ENCODE assay signal across 8 cellular contexts in the genomic region with DNA sequence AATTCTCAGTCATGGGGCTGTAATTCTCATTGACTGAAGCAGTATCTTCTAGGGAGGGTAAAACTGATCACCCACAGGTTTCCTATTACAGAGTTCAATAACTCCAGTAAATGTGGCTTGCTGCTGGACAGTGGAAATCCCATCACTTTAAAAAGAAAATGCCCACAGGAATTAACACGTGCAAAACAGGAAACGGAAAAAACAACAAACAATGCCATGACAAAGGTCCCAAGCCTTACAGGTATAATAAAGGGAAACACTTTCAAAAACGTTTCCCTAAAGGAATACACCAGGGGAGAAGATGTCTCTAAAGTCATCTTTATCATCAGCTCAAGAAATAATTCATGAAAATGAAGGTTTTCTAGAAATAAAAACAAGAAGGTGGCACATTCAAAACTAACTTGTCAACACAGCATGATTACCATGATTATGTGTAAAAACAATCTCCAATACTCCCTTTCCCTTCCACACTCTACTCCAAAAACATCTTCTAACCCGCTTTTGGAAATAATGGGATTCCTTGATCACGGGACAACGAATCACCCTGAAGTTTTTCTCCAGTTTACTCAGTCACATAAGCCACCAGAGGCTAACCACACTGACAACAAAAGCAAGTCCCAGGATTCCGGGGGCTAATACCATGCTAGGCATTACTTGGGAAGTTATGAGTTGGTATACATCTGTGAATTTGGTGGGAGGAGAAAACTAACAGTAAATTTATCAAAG.
DNase-seq lines count a peak whose midpoint lies in the region; ATAC-seq and TF ChIP-seq lines count a peak whose summit lies in the region.

No MANE protein-coding gene starts in this region.

- H3K27ac Mint-ChIP-seq in H9, result peak overlapping the region; percentile 69 to 95 (median 91)
- peak overlapping the region; percentile 87 for H3K27ac Mint-ChIP-seq in activated B cell treated with CpG ODN at 0.5 μM for 24 hours

- H3K36me3 Mint-ChIP-seq in H9 (ENCODE audit: insufficient read depth in 1 of 3, low read depth in 3 of 3) (no peaks in the 10 kb centered on the region), activated B cell treated with CpG ODN at 0.5 μM for 24 hours (ENCODE audit: low read depth) (no peaks in the 10 kb centered on the region)

- no peaks in the 10 kb centered on the region for H3K27me3 Mint-ChIP-seq in H9 (ENCODE audit: low read depth)
- peaks cover 2% of the 10 kb centered on the region for H3K27me3 Mint-ChIP-seq in activated B cell treated with CpG ODN at 0.5 μM for 24 hours

- DNase-seq in AG10803 (ENCODE audit: low read depth) (peak; percentile 50), H9 (no peak), activated B cell treated with CpG ODN at 0.5 μM for 24 hours (no peak), mesenchymal stem cell (peak; percentile 51), AML-193 (lab: John Stamatoyannopoulos, UW) (no peak), SKM-1 treated with dmso at 0.1 percent for 144 hours (lab: John Stamatoyannopoulos, UW; ENCODE audit: unreplicated experiment) (no peak)
- DNase-seq in stimulated activated CD4-positive, alpha-beta T cell treated with anti-CD3 and anti-CD28 coated beads, Interleukin-15, amount 100 ng/mL, for 24 hours, result no peak
- DNase-seq in stimulated activated CD4-positive, alpha-beta T cell treated with anti-CD3 and anti-CD28 coated beads, Interleukin-4, amount 100 ng/mL, for 4 hours, result no peak

- CTCF ChIA-PET in activated B cell treated with CpG ODN at 0.5 μM for 24 hours (lab: Charles Lee), result no interaction called here

- H2BK12ac ChIP-seq in H9 (ENCODE audit: insufficient read length, low read depth, low read length) (peak overlapping the region; percentile 22), mesenchymal stem cell (ENCODE audit: low read length in 2 of 2) (peak overlapping the region in 1 of 2 experiments; percentile 84)

- H3K79me1 ChIP-seq in H9 (ENCODE audit: insufficient read depth, low read depth, low read length, poor library complexity, severe bottlenecking) (no peaks in the 10 kb centered on the region), mesenchymal stem cell (replicated peaks; ENCODE audit: low read length, poor library complexity, severe bottlenecking) (peaks cover 21% of the 10 kb centered on the region)

- no peak overlapping the region for H4K91ac ChIP-seq in H9 (ENCODE audit: insufficient read length, low read depth, low read length)
- no peak overlapping the region for H4K91ac ChIP-seq in mesenchymal stem cell (ENCODE audit: low read length)

- H3K4me2 ChIP-seq in H9 (ENCODE audit: insufficient read depth, insufficient read length, low read length), result peak overlapping the region; percentile 54
- H3K4me2 ChIP-seq in mesenchymal stem cell (ENCODE audit: low read length, poor library complexity, severe bottlenecking), result no peak overlapping the region

- peak overlapping the region; percentile 96 for H3K27ac ChIP-seq in H9 (ENCODE audit: insufficient read length, low read depth, low read length)
- no peak overlapping the region for H3K27ac ChIP-seq in mesenchymal stem cell (ENCODE audit: low read length, poor library complexity, severe bottlenecking)

- peaks cover 5% of the 10 kb centered on the region; the same call in 1 of the 2 replicates for H3K79me2 ChIP-seq in H9 (ENCODE audit: insufficient read depth, low read length)

- H2AK5ac ChIP-seq in H9 (ENCODE audit: insufficient read length, low read length) (peak overlapping the region; percentile 80), mesenchymal stem cell (ENCODE audit: low read length, severe bottlenecking) (no peak overlapping the region)

- no peak overlapping the region for H3K23ac ChIP-seq in H9 (ENCODE audit: insufficient read length, low read depth, low read length)
- no peak overlapping the region for H3K23ac ChIP-seq in mesenchymal stem cell (ENCODE audit: low read length in 2 of 2)

- H3K4ac ChIP-seq in H9 (ENCODE audit: low read depth, low read length) (no peak overlapping the region), mesenchymal stem cell (ENCODE audit: low read depth in 1 of 2, low read length in 2 of 2) (no peak overlapping the region)

- H3K4me3 Mint-ChIP-seq in H9, result peak overlapping the region; percentile 7 to 55
- peak overlapping the region; percentile 80 for H3K4me3 Mint-ChIP-seq in activated B cell treated with CpG ODN at 0.5 μM for 24 hours

- H3K4me1 Mint-ChIP-seq in H9 (peaks cover 85 to 91% of the 10 kb centered on the region in 2 experiments), activated B cell treated with CpG ODN at 0.5 μM for 24 hours (peaks cover 73% of the 10 kb centered on the region)

- H3K9me3 Mint-ChIP-seq in H9, result no peaks in the 10 kb centered on the region
- H3K9me3 Mint-ChIP-seq in activated B cell treated with CpG ODN at 0.5 μM for 24 hours, result no peaks in the 10 kb centered on the region

- no peak overlapping the region for H2BK15ac ChIP-seq in H9 (ENCODE audit: low read depth, low read length)
- no peak overlapping the region for H2BK15ac ChIP-seq in mesenchymal stem cell (ENCODE audit: low read depth, poor library complexity, severe bottlenecking)

- H3K4me3 ChIP-seq in AG10803 (ENCODE audit: low read length) (peak overlapping the region; percentile 58), mesenchymal stem cell (ENCODE audit: insufficient read depth in 1 of 2, low read depth in 1 of 2, low read length in 2 of 2) (peak overlapping the region in 1 of 2 experiments; percentile 79)

- H3K4me1 ChIP-seq in H9 (ENCODE audit: insufficient read depth, low read length), result peaks cover 16% of the 10 kb centered on the region
- H3K4me1 ChIP-seq in mesenchymal stem cell (ENCODE audit: control insufficient read depth, insufficient read depth, low read depth, low read length), result no peaks in the 10 kb centered on the region

- H4K5ac ChIP-seq in H9 (ENCODE audit: insufficient read length, low read depth, low read length), result no peak overlapping the region

- H4K20me1 ChIP-seq in H9 (ENCODE audit: control insufficient read depth, insufficient read depth, insufficient read length), result no peaks in the 10 kb centered on the region

- intact Hi-C loops in activated B cell treated with CpG ODN at 0.5 μM for 24 hours (cut with micrococcal nuclease), result loop anchor here (1.0 to 5.0 kb wide), 5 partner anchors 43 to 692 kb away; no protein-coding TSS in a partner anchor

- no peaks in the 10 kb centered on the region for H3K27me3 ChIP-seq in H9 (ENCODE audit: insufficient read depth, low read length)
- H3K27me3 ChIP-seq in mesenchymal stem cell (ENCODE audit: control insufficient read depth in 1 of 2, insufficient read depth in 1 of 2, low read length in 2 of 2), result no peaks in the 10 kb centered on the region

- no peaks in the 10 kb centered on the region for H3K9me3 ChIP-seq in H9 (ENCODE audit: control insufficient read depth, low read depth, low read length)
- H3K9me3 ChIP-seq in mesenchymal stem cell (ENCODE audit: control insufficient read depth, low read length), result no peaks in the 10 kb centered on the region

- no peak overlapping the region for H3K56ac ChIP-seq in H9 (ENCODE audit: insufficient read length, low read depth, low read length)

- no peak overlapping the region for H3T11ph ChIP-seq in H9 (ENCODE audit: low read length)

- no peaks in the 10 kb centered on the region for H3K36me3 ChIP-seq in mesenchymal stem cell (ENCODE audit: control insufficient read depth in 1 of 2, insufficient read depth in 2 of 2, low read depth in 1 of 2, low read length in 2 of 2)

- H3K23me2 ChIP-seq in H9 (ENCODE audit: insufficient read length, low read depth, low read length, poor library complexity, severe bottlenecking), result no peaks in the 10 kb centered on the region

- H3K18ac ChIP-seq in H9 (ENCODE audit: insufficient read length, low read depth, low read length) (no peak overlapping the region), mesenchymal stem cell (ENCODE audit: low read depth in 1 of 2, low read length in 2 of 2) (peak overlapping the region in 1 of 2 experiments; percentile 33)

- H4K8ac ChIP-seq in H9 (replicated peaks; ENCODE audit: insufficient read length, low read depth, low read length) (no peak overlapping the region), mesenchymal stem cell (ENCODE audit: low read length) (peak overlapping the region; percentile 60)

- no peak overlapping the region for H2BK20ac ChIP-seq in H9 (ENCODE audit: low read depth, low read length, poor library complexity, severe bottlenecking)

- peak; percentile 5 for ATAC-seq in activated B cell treated with CpG ODN at 0.5 μM for 24 hours (ENCODE audit: low read depth)

- H3K14ac ChIP-seq in H9 (ENCODE audit: insufficient read depth, low read length) (peak overlapping the region; percentile 52; the same call in 1 of the 2 replicates), mesenchymal stem cell (ENCODE audit: low read length in 2 of 2) (no peak overlapping the region)

- peak overlapping the region; percentile 19 for H2BK5ac ChIP-seq in H9 (ENCODE audit: insufficient read length, low read length)
- H2BK5ac ChIP-seq in mesenchymal stem cell (ENCODE audit: low read depth, low read length, poor library complexity, severe bottlenecking), result no peak overlapping the region

- POLR2A ChIA-PET in activated B cell treated with CpG ODN at 0.5 μM for 24 hours (lab: Charles Lee), result interaction anchor here (0.7 to 1.2 kb wide), 4 partner anchors 90 to 360 kb away, joined by 3 to 14 read pairs (median 7); no protein-coding TSS in a partner anchor

- no CpG with 5 or more reads among the region's 7 CpGs for WGBS in H9 (ENCODE audit: extremely low coverage, insufficient read length, low lambda C conversion rate)
- WGBS in mesenchymal stem cell, result 20% methylated on average over 7 of the region's 7 CpGs

- H2AFZ ChIP-seq in H9 (ENCODE audit: low read length), result no peak overlapping the region
- H2AFZ ChIP-seq in mesenchymal stem cell (ENCODE audit: low read depth, low read length), result no peak overlapping the region

- H2BK120ac ChIP-seq in H9 (ENCODE audit: low read depth, low read length, poor library complexity, severe bottlenecking) (peak overlapping the region; percentile 48), mesenchymal stem cell (ENCODE audit: low read depth, low read length) (peak overlapping the region; percentile 64)

- TF ChIP-seq CTCF in AG10803 (conservative IDR thresholded peaks at IDR 0.05; ENCODE audit: low read length), result no peak
- no peak for TF ChIP-seq CTCF in H9 (conservative IDR thresholded peaks at IDR 0.05)
- no peak for TF ChIP-seq CTCF in activated B cell treated with CpG ODN at 0.5 μM for 24 hours (IDR thresholded peaks at IDR 0.05)

- H3K9ac ChIP-seq in H9 (ENCODE audit: extremely low read depth, insufficient read length, low read length), result peak overlapping the region; percentile 5
- peak overlapping the region; percentile 93 for H3K9ac ChIP-seq in mesenchymal stem cell (ENCODE audit: low read length)

Comparison
In these comparisons a context has a peak if more than half of its experiments do, and no peak if none do; other contexts are left out.
1. DNase-seq: peak in AG10803 (single experiment) and mesenchymal stem cell (single experiment); none in H9 (single experiment), activated B cell treated with CpG ODN at 0.5 μM for 24 hours (single experiment), AML-193 (0 of 2), SKM-1 treated with dmso at 0.1 percent for 144 hours (single experiment), stimulated activated CD4-positive, alpha-beta T cell treated with anti-CD3 and anti-CD28 coated beads, Interleukin-15, amount 100 ng/mL, for 24 hours (single experiment) and stimulated activated CD4-positive, alpha-beta T cell treated with anti-CD3 and anti-CD28 coated beads, Interleukin-4, amount 100 ng/mL, for 4 hours (0 of 2).